In genomic region chr3:42829083-42829627, GRCh38 we compare ENCODE assay signal across 29 cellular contexts. TPM values are rescaled to one million over a fixed set of nuclear protein-coding genes. Genes with fewer than 3 reads are reported as not detected.
A peak's percentile ranks its signal among the peaks of the same experiment; 100 is the strongest.
DNase-seq lines count a peak whose midpoint lies in the region; ATAC-seq and TF ChIP-seq lines count a peak whose summit lies in the region.
"Had no signal": no experiment of that assay in that cellular context is flagged by ENCODE, and none has a peak within 500 bp of the region (broad histone marks: within the 10 kb centered on the region; RNA-seq: fewer than 3 reads in every experiment).

No MANE protein-coding gene starts in this region.

- dilution Hi-C loops in mammary epithelial cell (cut with HindIII; ENCODE audit: low sequenced_read_pairs), result no loop called here

- H3K27ac ChIP-seq in mammary epithelial cell (ENCODE audit: insufficient read depth, low read depth, low read length) (peak overlapping the region; percentile 63), stomach (peak overlapping the region in 4 of 5 donors; percentile 13 to 64 (median 54))
- H3K27ac ChIP-seq: BLaER1, sigmoid colon had no signal

- no peaks in the 10 kb centered on the region for H3K36me3 ChIP-seq in mammary epithelial cell (ENCODE audit: insufficient read depth, low read length)
- no peaks in the 10 kb centered on the region for H3K36me3 ChIP-seq in stomach
- H3K36me3 ChIP-seq: BLaER1, sigmoid colon had no signal

- ATAC-seq in left lobe of liver, result peak; percentile 51
- ATAC-seq in GM19395 (IDR thresholded peaks at IDR 0.05; ENCODE audit: unreplicated experiment), result no peak
- ATAC-seq in GM18520 (IDR thresholded peaks at IDR 0.05; ENCODE audit: unreplicated experiment), result no peak
- ATAC-seq: activated naive CD4-positive, alpha-beta T cell treated with anti-CD3 and anti-CD28 coated beads, Interleukin-2, amount 50 U/mL, for 72 hours; activated T-helper 17 cell treated with anti-CD3 and anti-CD28 coated beads, Interleukin-2, amount 50 U/mL, for 72 hours; Right ventricle myocardium inferior had no signal

- H3K79me2 ChIP-seq in mammary epithelial cell (ENCODE audit: insufficient read depth, low read length), result no peaks in the 10 kb centered on the region

- in situ Hi-C loops in mammary epithelial cell (cut with MboI; ENCODE audit: low sequenced_read_pairs in 2 of 2), result loop anchor here in 1 of 2 donors (5.0 kb wide), 1 partner anchor 47 kb away; no protein-coding TSS in a partner anchor

- DNase-seq in M059J (ENCODE audit: low read depth) (peak; percentile 7), mammary epithelial cell (peak; percentile 76), left lobe of liver (ENCODE audit: low spot score) (no peak), stomach (no peak), GDM1 (lab: John Stamatoyannopoulos, UW) (no peak)
- DNase-seq: activated CD4-positive, alpha-beta T cell treated with anti-CD3 and anti-CD28 coated beads, Interleukin-2, amount 50 U/mL, for 48 hours; activated CD4-positive, CD25-positive, alpha-beta regulatory T cell; activated CD8-positive, alpha-beta memory T cell treated with anti-CD3 and anti-CD28 coated beads, Interleukin-2, amount 50 U/mL, for 4 hours; COR-L47; EL; erythroblast; foreskin fibroblast; H9; NCI-H1694 treated with DMSO at 0.1 percent for 48 hours; NCI-H526 treated with DMSO at 0.1 percent for 48 hours; posterior cingulate gyrus; sigmoid colon; stimulated activated CD8-positive, alpha-beta memory T cell treated with anti-CD3 and anti-CD28 coated beads, Interleukin-4, amount 100 ng/mL, for 48 hours; T1000 had no signal

- intact Hi-C loops in mammary epithelial cell (cut with micrococcal nuclease), result loop anchor here (10.0 kb wide), 1 partner anchor 174 kb away; the partner anchor contains the start of gene ZBTB47
- intact Hi-C loops in stomach (cut with DNase I; ENCODE audit: low total_unique reads), result no loop called here

- H3K4me1 ChIP-seq in mammary epithelial cell (ENCODE audit: insufficient read depth, low read length), result peaks cover 32% of the 10 kb centered on the region
- H3K4me1 ChIP-seq in stomach, result peaks cover 0 to 22% (median 8%) of the 10 kb centered on the region in 4 donors
- H3K4me1 ChIP-seq: sigmoid colon had no signal

- H3K4me3 ChIP-seq in mammary epithelial cell (replicated peaks in 1 of 3; ENCODE audit: insufficient read depth in 1 of 3, low read depth in 2 of 3, low read length in 3 of 3) (no peak overlapping the region), stomach (no peak overlapping the region)
- H3K4me3 ChIP-seq: BLaER1, sigmoid colon had no signal

- H4K20me1 ChIP-seq in mammary epithelial cell (ENCODE audit: insufficient read depth, low read length), result no peaks in the 10 kb centered on the region
- H4K20me1 ChIP-seq: BLaER1 had no signal

- peak overlapping the region; percentile 22 for H3K4me2 ChIP-seq in mammary epithelial cell (ENCODE audit: insufficient read depth, low read depth, low read length)
- H3K4me2 ChIP-seq: BLaER1 had no signal

- no TSS peak for BruUV-seq in mammary epithelial cell (replicated peaks; lab: Mats Ljungman, UMichigan)

- 92% methylated on average over 5 of the region's 5 CpGs for WGBS in mammary epithelial cell (ENCODE audit: low coverage, missing lambda C conversion rate)
- 64 to 80% (median 77%) methylated on average over 5 of the region's 5 CpGs for whole genome bisulfite sequencing in stomach, 5 donors

- H3K27me3 ChIP-seq in mammary epithelial cell (ENCODE audit: insufficient read depth, low read length) (no peaks in the 10 kb centered on the region), stomach (no peaks in the 10 kb centered on the region)
- H3K27me3 ChIP-seq: BLaER1, sigmoid colon had no signal

- no peak overlapping the region for H3K9ac ChIP-seq in mammary epithelial cell (ENCODE audit: insufficient read depth, low read length)
- H3K9ac ChIP-seq: BLaER1 had no signal

- TF ChIP-seq EP300 in stomach (IDR thresholded peaks at IDR 0.05), result no peak

- H3K9me3 ChIP-seq in mammary epithelial cell (replicated peaks; ENCODE audit: insufficient read depth, low read length) (no peaks in the 10 kb centered on the region), stomach (no peaks in the 10 kb centered on the region)
- H3K9me3 ChIP-seq: BLaER1, sigmoid colon had no signal

- no peak for TF ChIP-seq CTCF in mammary epithelial cell (conservative IDR thresholded peaks at IDR 0.05 in 1 of 2, IDR thresholded peaks at IDR 0.05 in 1 of 2; ENCODE audit: extremely low read depth in 1 of 2, insufficient read depth in 1 of 2, low read depth in 1 of 2, low read length in 2 of 2)
- TF ChIP-seq CTCF in stomach (IDR thresholded peaks at IDR 0.05), result no peak

- TF ChIP-seq POLR2A in stomach (IDR thresholded peaks at IDR 0.05), result no peak

- CTCF ChIA-PET in mammary epithelial cell (lab: Charles Lee; ENCODE audit: low non-redundant PET), result interaction anchor here (0.6 kb wide), 1 partner anchor 168 kb away, joined by 4 read pairs; no protein-coding TSS in a partner anchor

- H2AFZ ChIP-seq in mammary epithelial cell (ENCODE audit: low read depth, low read length), result no peak overlapping the region

RNA-seq across cellular contexts. Expression of gene ACKR2, which starts 19.9 kb away (rescaled TPM):
- total RNA-seq in M059J (2014; rRNA removed; shearing (Covaris generic)), result 0.02 TPM in 1 of 2 replicates, not detected in the other
- total RNA-seq in mammary epithelial cell (under 1 TPM; 0.52 to 0.67 TPM), left lobe of liver (17.6 TPM), stomach (1 to 10 TPM in 1 of 5 donors, under 1 TPM in 1, not detected in 3; 0.72 to 2.4 TPM)
- polyA plus RNA-seq in mammary epithelial cell (0.19 TPM), stomach (under 1 TPM; 0.15 to 0.50 (median 0.30) TPM)
- not detected for polyA minus RNA-seq in mammary epithelial cell
- total RNA-seq: H9 had no signal

RNA-seq across cellular contexts. Expression of gene HIGD1A, which starts 24.9 kb away (rescaled TPM):
- 138 and 163 TPM in 2 replicates for total RNA-seq in M059J (2014; rRNA removed; shearing (Covaris generic))
- total RNA-seq in mammary epithelial cell, result 100 to 1,000 TPM; 139 to 165 TPM
- polyA plus RNA-seq in mammary epithelial cell, result 170 TPM
- polyA minus RNA-seq in mammary epithelial cell, result 31.3 TPM
- 112 TPM for total RNA-seq in left lobe of liver
- total RNA-seq in stomach, result 100 to 1,000 TPM in 2 of 5 donors, 10 to 100 TPM in 3; 62.0 to 313 (median 98.8) TPM
- 100 to 1,000 TPM; 202 to 413 (median 311) TPM for polyA plus RNA-seq in stomach

RNA-seq across cellular contexts. Expression of gene CYP8B1, which starts 46.5 kb away (rescaled TPM):
- total RNA-seq in M059J (2014; rRNA removed; shearing (Covaris generic)), result not detected in 2 replicates
- total RNA-seq in mammary epithelial cell, result not detected
- polyA plus RNA-seq in mammary epithelial cell, result not detected
- polyA minus RNA-seq in mammary epithelial cell, result not detected
- total RNA-seq in left lobe of liver, result 425 TPM
- not detected for total RNA-seq in stomach
- polyA plus RNA-seq in stomach, result under 1 TPM in 1 of 3 donors, not detected in 2; 0.10 TPM
- total RNA-seq: activated naive CD4-positive, alpha-beta T cell treated with anti-CD3 and anti-CD28 coated beads, Interleukin-2, amount 50 U/mL, for 72 hours; activated T-helper 17 cell treated with anti-CD3 and anti-CD28 coated beads, Interleukin-2, amount 50 U/mL, for 72 hours; astrocyte; H9; lower leg skin; neural crest cell; Right ventricle myocardium inferior; sigmoid colon; urinary bladder had no signal

RNA-seq across cellular contexts. Expression of gene CCDC13, which starts 56.1 kb away (rescaled TPM):
- 0.62 TPM in 1 of 2 replicates, not detected in the other for total RNA-seq in M059J (2014; rRNA removed; shearing (Covaris generic))
- under 1 TPM; 0.49 to 0.50 TPM for total RNA-seq in mammary epithelial cell
- polyA plus RNA-seq in mammary epithelial cell, result 0.15 TPM
- not detected for polyA minus RNA-seq in mammary epithelial cell
- 1.6 TPM for total RNA-seq in left lobe of liver
- 10 to 100 TPM in 2 of 5 donors, 1 to 10 TPM in 1, under 1 TPM in 1, not detected in 1; 0.58 to 31.7 (median 10.0) TPM for total RNA-seq in stomach
- polyA plus RNA-seq in stomach, result 1 to 10 TPM in 1 of 3 donors, under 1 TPM in 2; 0.44 to 2.9 (median 0.53) TPM
- total RNA-seq: H9 had no signal

Comparison
In these comparisons a context has a peak if more than half of its experiments do, and no peak if none do; other contexts are left out.
1. DNase-seq: peak in M059J (single experiment) and mammary epithelial cell (single experiment); none in left lobe of liver (single experiment), stomach (single experiment) and GDM1 (single experiment).
2. RNA of gene CYP8B1, which starts 46.5 kb away (total RNA-seq): 425 TPM in left lobe of liver (single experiment); not detected in M059J, not detected in mammary epithelial cell and not detected in stomach; every median in the first group is over 100 times any median in the second.